Comparison of ENCODE assay signal across 14 cellular contexts in the genomic region with DNA sequence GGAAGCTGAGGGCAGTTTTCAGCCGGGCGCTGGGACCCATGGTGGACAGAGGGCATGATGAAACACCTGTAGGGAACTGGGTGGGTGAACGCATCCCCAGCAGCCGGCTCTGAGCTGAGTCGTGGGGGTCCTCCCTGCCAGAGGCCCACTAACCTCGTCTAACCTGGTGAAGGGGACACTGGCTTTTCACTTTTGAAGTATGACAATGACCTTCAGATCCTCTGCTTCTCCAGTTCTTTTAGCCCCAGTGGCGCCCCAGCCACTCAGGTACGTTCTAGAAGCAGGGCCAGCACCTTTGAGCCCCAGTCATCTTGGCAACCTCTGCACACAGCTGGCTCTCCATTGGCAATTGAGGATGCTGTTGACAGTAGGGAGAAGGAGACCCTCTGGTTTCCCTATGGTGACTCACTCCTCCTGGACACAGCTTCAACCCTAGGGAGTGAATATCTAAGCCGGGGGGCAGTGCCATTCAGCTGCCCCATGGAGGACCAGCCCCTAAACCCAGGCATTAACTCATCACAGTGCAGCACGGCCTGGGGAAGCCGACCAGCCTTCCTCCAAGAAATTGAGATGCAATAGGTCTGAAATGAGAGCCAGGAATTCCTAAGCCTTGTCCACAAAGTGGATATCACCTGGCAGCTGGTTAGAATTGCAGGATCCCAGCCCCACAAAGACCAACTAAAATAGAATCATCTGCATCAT. TPM values are rescaled to one million over a fixed set of nuclear protein-coding genes. Genes with fewer than 3 reads are reported as not detected.
DNase-seq lines count a peak whose midpoint lies in the region; ATAC-seq and TF ChIP-seq lines count a peak whose summit lies in the region.
"Had no signal": no experiment of that assay in that cellular context is flagged by ENCODE, and none has a peak within 500 bp of the region (broad histone marks: within the 10 kb centered on the region; RNA-seq: fewer than 3 reads in every experiment).

No MANE protein-coding gene starts in this region.

- no peak for DNase-seq in activated naive CD4-positive, alpha-beta T cell treated with anti-CD3 and anti-CD28 coated beads, Interleukin-2, amount 10 ng/mL, durations not matched to agents 7 days and 5 days
- no peak for DNase-seq in activated naive CD4-positive, alpha-beta T cell treated with Interleukin-2 at 50 U/mL for 16 hours
- DNase-seq in activated B cell treated with CpG ODN at 0.5 μM for 24 hours = no peak
- peak; percentile 7 for DNase-seq in iPS-NIHi7 (ENCODE audit: extremely low spot score)
- DNase-seq in occipital lobe (lab: John Stamatoyannopoulos, UW) = no peak
- no peak for DNase-seq in mucosa of gallbladder (ENCODE audit: low spot score)
- DNase-seq: brain microvascular endothelial cell; DMS53; effector CD4-positive, alpha-beta T cell; H7; NCI-H2227 treated with DMSO at 0.1 percent for 48 hours; stomach had no signal

- peaks cover 2% of the 10 kb centered on the region for H3K9me3 Mint-ChIP-seq in activated naive CD4-positive, alpha-beta T cell treated with anti-CD3 and anti-CD28 coated beads, Interleukin-2, amount 10 ng/mL, durations not matched to agents 7 days and 5 days
- no peaks in the 10 kb centered on the region for H3K9me3 Mint-ChIP-seq in activated B cell treated with CpG ODN at 0.5 μM for 24 hours

- WGBS in thymus = 87% methylated on average over 11 of the region's 11 CpGs

- H3K4me1 ChIP-seq in thymus (ENCODE audit: control insufficient read depth, insufficient read depth, low read length) = peaks cover 34% of the 10 kb centered on the region

- intact Hi-C loops in activated B cell treated with CpG ODN at 0.5 μM for 24 hours (cut with micrococcal nuclease) = loop anchor here (1.0 kb wide), 1 partner anchor 12 kb away; no protein-coding TSS in a partner anchor

- no peaks in the 10 kb centered on the region for H3K27me3 Mint-ChIP-seq in activated naive CD4-positive, alpha-beta T cell treated with anti-CD3 and anti-CD28 coated beads, Interleukin-2, amount 10 ng/mL, durations not matched to agents 7 days and 5 days
- no peaks in the 10 kb centered on the region for H3K27me3 Mint-ChIP-seq in activated B cell treated with CpG ODN at 0.5 μM for 24 hours

- H3K9me3 ChIP-seq in thymus (ENCODE audit: control insufficient read depth) = no peaks in the 10 kb centered on the region
- H3K9me3 ChIP-seq: stomach had no signal

- no peak overlapping the region for H3K4me3 Mint-ChIP-seq in activated naive CD4-positive, alpha-beta T cell treated with anti-CD3 and anti-CD28 coated beads, Interleukin-2, amount 10 ng/mL, durations not matched to agents 7 days and 5 days
- H3K4me3 Mint-ChIP-seq in activated B cell treated with CpG ODN at 0.5 μM for 24 hours = no peak overlapping the region

- peak overlapping the region; percentile 94 for H3K27ac Mint-ChIP-seq in activated naive CD4-positive, alpha-beta T cell treated with anti-CD3 and anti-CD28 coated beads, Interleukin-2, amount 10 ng/mL, durations not matched to agents 7 days and 5 days
- H3K27ac Mint-ChIP-seq in activated B cell treated with CpG ODN at 0.5 μM for 24 hours = peak overlapping the region; percentile 98

- ATAC-seq in activated B cell treated with CpG ODN at 0.5 μM for 24 hours (ENCODE audit: low read depth) (no peak), HG03439 (IDR thresholded peaks at IDR 0.05; ENCODE audit: unreplicated experiment) (no peak)

- H3K36me3 Mint-ChIP-seq in activated naive CD4-positive, alpha-beta T cell treated with anti-CD3 and anti-CD28 coated beads, Interleukin-2, amount 10 ng/mL, durations not matched to agents 7 days and 5 days = peaks cover 34% of the 10 kb centered on the region
- H3K36me3 Mint-ChIP-seq in activated B cell treated with CpG ODN at 0.5 μM for 24 hours (ENCODE audit: low read depth) = peaks cover 47% of the 10 kb centered on the region

- POLR2A ChIA-PET in activated B cell treated with CpG ODN at 0.5 μM for 24 hours (lab: Charles Lee) = interaction anchor here (0.6 to 6.3 kb wide), 11 partner anchors 10 to 85 kb away, joined by 3 to 93 read pairs (median 4); no protein-coding TSS in a partner anchor

- peaks cover 35% of the 10 kb centered on the region for H3K4me1 Mint-ChIP-seq in activated naive CD4-positive, alpha-beta T cell treated with anti-CD3 and anti-CD28 coated beads, Interleukin-2, amount 10 ng/mL, durations not matched to agents 7 days and 5 days
- peaks cover 66% of the 10 kb centered on the region for H3K4me1 Mint-ChIP-seq in activated B cell treated with CpG ODN at 0.5 μM for 24 hours

- TF ChIP-seq CTCF in activated B cell treated with CpG ODN at 0.5 μM for 24 hours (IDR thresholded peaks at IDR 0.05) = no peak

- CTCF ChIA-PET in activated naive CD4-positive, alpha-beta T cell treated with anti-CD3 and anti-CD28 coated beads, Interleukin-2, amount 10 ng/mL, durations not matched to agents 7 days and 5 days (lab: Charles Lee) = interaction anchor here (1.0 to 2.7 kb wide), 5 partner anchors 11 to 81 kb away, joined by 3 to 16 read pairs (median 5); no protein-coding TSS in a partner anchor
- CTCF ChIA-PET in activated B cell treated with CpG ODN at 0.5 μM for 24 hours (lab: Charles Lee) = interaction anchor here (1.0 to 1.5 kb wide), 2 partner anchors 11 to 12 kb away, joined by 4 to 8 read pairs; no protein-coding TSS in a partner anchor

- H3K36me3 ChIP-seq in thymus (ENCODE audit: control insufficient read depth, insufficient read depth) = peaks cover 28% of the 10 kb centered on the region

- no peak overlapping the region for H3K4me3 ChIP-seq in thymus (ENCODE audit: low read length)
- H3K4me3 ChIP-seq: stomach had no signal

- H3K27me3 ChIP-seq in thymus (ENCODE audit: control insufficient read depth, insufficient read depth) = no peaks in the 10 kb centered on the region
- H3K27me3 ChIP-seq: brain microvascular endothelial cell, stomach had no signal

- peak overlapping the region; percentile 36 for H3K27ac ChIP-seq in thymus (ENCODE audit: low read depth)
- H3K27ac ChIP-seq: brain microvascular endothelial cell had no signal

RNA-seq across cellular contexts. Expression of gene CMTM6, which starts 46.1 kb away (rescaled TPM):
- total RNA-seq in activated B cell treated with CpG ODN at 0.5 μM for 24 hours = 84.6 and 90.1 TPM in 2 replicates
- polyA plus RNA-seq in thymus = 46.3 TPM
- 40.6 TPM for total RNA-seq in occipital lobe
- 56.3 TPM for total RNA-seq in mucosa of gallbladder
